In the genomic region with DNA sequence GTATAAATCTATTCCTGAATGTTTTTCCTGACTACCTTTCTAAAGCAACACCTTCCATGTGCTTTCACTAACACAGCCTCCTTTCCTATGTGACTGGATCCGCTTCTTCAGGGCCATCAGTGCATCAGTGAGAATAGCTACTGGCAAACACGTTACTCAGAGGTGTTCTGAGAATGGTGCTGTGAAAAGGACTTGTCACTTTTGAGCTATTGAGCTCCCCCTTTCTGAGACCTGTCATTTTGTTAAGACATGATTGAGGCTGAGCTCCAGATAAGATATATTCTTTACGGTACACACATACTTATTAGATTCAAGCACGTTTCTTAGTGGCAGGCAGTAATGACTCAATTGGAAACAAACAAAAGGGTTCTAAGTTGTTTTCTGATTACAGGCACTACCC, we compare ENCODE assay signal across 18 cellular contexts. TPM values are rescaled to one million over a fixed set of nuclear protein-coding genes. Genes with fewer than 3 reads are reported as not detected.
A peak's percentile ranks its signal among the peaks of the same experiment; 100 is the strongest.
DNase-seq lines count a peak whose midpoint lies in the region; ATAC-seq, FAIRE-seq and TF ChIP-seq lines count a peak whose summit lies in the region.
"Had no signal": no experiment of that assay in that cellular context is flagged by ENCODE, and none has a peak within 500 bp of the region (broad histone marks: within the 10 kb centered on the region; RNA-seq: fewer than 3 reads in every experiment).

No MANE protein-coding gene starts in this region.

- no peaks in the 10 kb centered on the region for H3F3A ChIP-seq in neural cell (ENCODE audit: insufficient read depth, low read length, poor library complexity, severe bottlenecking)

- intact Hi-C loops in right cardiac atrium (cut with DNase I) (loop anchor here in 2 of 4 donors (2.0 to 5.0 kb wide), 2 partner anchors 47 to 165 kb away; a partner anchor contains a TSS), HCT116 (cut with micrococcal nuclease) (loop anchor here (5.0 kb wide), 1 partner anchor 152 kb away; no protein-coding TSS in a partner anchor), GM12878 (cut with micrococcal nuclease; ENCODE audit: unreplicated experiment) (no loop called here)

- no peak for ATAC-seq in right cardiac atrium
- no peak for ATAC-seq in HCT116
- ATAC-seq in GM12878: no peak
- no peak for ATAC-seq in GM21381 (IDR thresholded peaks at IDR 0.05; ENCODE audit: unreplicated experiment)
- ATAC-seq: GM23338 had no signal

- DNase-seq in cardiac muscle cell (ENCODE audit: low read depth in 1 of 2, low spot score in 1 of 2) (no peak), right cardiac atrium (no peak), HCT116 (ENCODE audit: low read depth, low spot score) (no peak), GM12878 (ENCODE audit: low read depth, low spot score) (no peak), H4 (ENCODE audit: low spot score) (no peak), brain microvascular endothelial cell (no peak)
- DNase-seq: ACHN; BE2C; C1 segment of cervical spinal cord; CD4-positive, CD25-positive, alpha-beta regulatory T cell; DMS153; DMS79; GDM1; H7; KG1 had no signal

- RAD21 ChIA-PET in HCT116 (lab: Charles Lee; ENCODE audit: low non-redundant PET in 1 of 2, low total read pairs in 2 of 2, uncharacterized antibody in 2 of 2, unreplicated experiment in 2 of 2): no interaction called here
- RAD21 ChIA-PET in GM12878 (lab: Charles Lee; ENCODE audit: unreplicated experiment): interaction anchor here (1.3 kb wide), 1 partner anchor 65 kb away, joined by 4 read pairs; no protein-coding TSS in a partner anchor

- FAIRE-seq in GM12878 (lab: Jason Lieb, UNC): no peak

- CTCF ChIA-PET in HCT116 (lab: Charles Lee): no interaction called here
- CTCF ChIA-PET in GM12878 (lab: Yijun Ruan, JAX): interaction anchor here (0.8 to 2.9 kb wide), 3 partner anchors 65 to 167 kb away, joined by 3 to 6 read pairs (median 3); no protein-coding TSS in a partner anchor

- no peak for TF ChIP-seq EP300 in GM12878 (IDR thresholded peaks at IDR 0.05; ENCODE audit: borderline replicate concordance in 1 of 2, control insufficient read depth in 1 of 2, low read depth in 2 of 2, low read length in 2 of 2)
- TF ChIP-seq EP300 in neural cell (conservative IDR thresholded peaks at IDR 0.05; ENCODE audit: poor library complexity, severe bottlenecking): peak; percentile 61

- peak overlapping the region; percentile 21 for H3K27ac ChIP-seq in cardiac muscle cell
- H3K27ac ChIP-seq in right cardiac atrium (ENCODE audit: low read length): no peak overlapping the region
- H3K27ac ChIP-seq in HCT116 (ENCODE audit: low read depth, low read length): no peak overlapping the region
- no peak overlapping the region for H3K27ac ChIP-seq in GM12878 (ENCODE audit: control insufficient read depth, insufficient read depth)
- H3K27ac ChIP-seq in neural cell (ENCODE audit: low read length): no peak overlapping the region
- H3K27ac ChIP-seq in brain microvascular endothelial cell: no peak overlapping the region

- H3K9me3 ChIP-seq in cardiac muscle cell (ENCODE audit: low read depth): no peaks in the 10 kb centered on the region
- H3K9me3 ChIP-seq in right cardiac atrium (ENCODE audit: control insufficient read depth, low read length): no peaks in the 10 kb centered on the region
- no peaks in the 10 kb centered on the region for H3K9me3 ChIP-seq in HCT116 (ENCODE audit: control insufficient read depth in 1 of 2, insufficient read depth in 1 of 2, low read depth in 1 of 2, low read length in 2 of 2)
- H3K9me3 ChIP-seq in GM12878 (replicated peaks; ENCODE audit: control insufficient read depth, insufficient read depth, low read length): no peaks in the 10 kb centered on the region
- no peaks in the 10 kb centered on the region for H3K9me3 ChIP-seq in neural cell (ENCODE audit: low read length)
- H3K9me3 ChIP-seq: BE2C had no signal

- H3K9me2 ChIP-seq in HCT116 (ENCODE audit: insufficient read depth): no peaks in the 10 kb centered on the region
- H3K9me2 ChIP-seq in neural cell (ENCODE audit: insufficient read depth, low read length): no peaks in the 10 kb centered on the region

- TF ChIP-seq RAD21 in HCT116 (IDR thresholded peaks at IDR 0.05; ENCODE audit: low read depth) (no peak), GM12878 (IDR thresholded peaks at IDR 0.05; ENCODE audit: insufficient read depth, low read depth, low read length) (no peak), neural cell (conservative IDR thresholded peaks at IDR 0.05) (no peak)

- POLR2A ChIA-PET in HCT116 (lab: Charles Lee) (no interaction called here), GM12878 (lab: Charles Lee) (no interaction called here)

- H3K36me3 ChIP-seq in cardiac muscle cell: no peaks in the 10 kb centered on the region
- no peaks in the 10 kb centered on the region; a peak in 1 of 4 replicates for H3K36me3 ChIP-seq in HCT116 (ENCODE audit: control insufficient read depth in 1 of 2, insufficient read depth in 2 of 2, low read length in 2 of 2)
- H3K36me3 ChIP-seq in GM12878 (ENCODE audit: control insufficient read depth in 2 of 2, insufficient read depth in 2 of 2, low read length in 1 of 2): peaks cover 5 to 10% of the 10 kb centered on the region in 2 experiments; a peak in 3 of 4 replicates
- no peaks in the 10 kb centered on the region for H3K36me3 ChIP-seq in neural cell (ENCODE audit: insufficient read depth, low read length)
- no peaks in the 10 kb centered on the region for H3K36me3 ChIP-seq in brain microvascular endothelial cell (replicated peaks)

- peaks cover 4% of the 10 kb centered on the region; the same call in 1 of the 2 replicates for H4K20me1 ChIP-seq in HCT116 (ENCODE audit: insufficient read depth)
- no peaks in the 10 kb centered on the region for H4K20me1 ChIP-seq in GM12878 (ENCODE audit: control insufficient read depth, insufficient read depth)
- no peaks in the 10 kb centered on the region for H4K20me1 ChIP-seq in neural cell (ENCODE audit: insufficient read depth)

- H3K27me3 ChIP-seq in cardiac muscle cell (no peaks in the 10 kb centered on the region), right cardiac atrium (ENCODE audit: control insufficient read depth, insufficient read depth) (no peaks in the 10 kb centered on the region), HCT116 (ENCODE audit: insufficient read depth, low read length) (no peaks in the 10 kb centered on the region), GM12878 (replicated peaks in 1 of 2; ENCODE audit: control insufficient read depth in 2 of 2, insufficient read depth in 2 of 2, low read length in 1 of 2) (no peaks in the 10 kb centered on the region), neural cell (ENCODE audit: insufficient read depth, low read depth, low read length) (no peaks in the 10 kb centered on the region), brain microvascular endothelial cell (replicated peaks) (no peaks in the 10 kb centered on the region)
- H3K27me3 ChIP-seq: BE2C had no signal

- TF ChIP-seq CTCF in cardiac muscle cell (IDR thresholded peaks at IDR 0.05; ENCODE audit: low read depth, low read length): no peak
- TF ChIP-seq CTCF in HCT116 (IDR thresholded peaks at IDR 0.05 in 2 of 3, conservative IDR thresholded peaks at IDR 0.05 in 1 of 3; ENCODE audit: borderline replicate concordance in 1 of 3, insufficient read depth in 1 of 3, low read depth in 2 of 3, low read length in 2 of 3): no peak
- TF ChIP-seq CTCF in GM12878 (IDR thresholded peaks at IDR 0.05 in 2 of 3, conservative IDR thresholded peaks at IDR 0.05 in 1 of 3; ENCODE audit: control insufficient read depth in 2 of 3, extremely low read depth in 1 of 3, insufficient read depth in 1 of 3, low read depth in 3 of 3, low read length in 3 of 3): no peak
- no peak for TF ChIP-seq CTCF in neural cell (IDR thresholded peaks at IDR 0.05; ENCODE audit: poor library complexity, severe bottlenecking)
- no peak for TF ChIP-seq CTCF in brain microvascular endothelial cell (IDR thresholded peaks at IDR 0.05; ENCODE audit: low read depth, low read length, missing control alignments)

- SMC1A ChIA-PET in GM12878 (lab: Charles Lee; ENCODE audit: uncharacterized antibody, unreplicated experiment): interaction anchor here (1.1 to 1.3 kb wide), 4 partner anchors 57 to 165 kb away, joined by 3 to 4 read pairs (median 3); no protein-coding TSS in a partner anchor

- no peak for TF ChIP-seq POLR2A in HCT116 (IDR thresholded peaks at IDR 0.05; ENCODE audit: borderline replicate concordance, extremely low read depth, insufficient read depth, insufficient read length)
- TF ChIP-seq POLR2A in GM12878 (IDR thresholded peaks at IDR 0.05; ENCODE audit: low read depth, low read length): no peak

- H3K4me3 ChIP-seq in cardiac muscle cell (no peak overlapping the region), right cardiac atrium (ENCODE audit: low read length) (no peak overlapping the region), HCT116 (replicated peaks in 1 of 2; ENCODE audit: low read depth in 1 of 2, low read length in 2 of 2) (no peak overlapping the region), GM12878 (no peak overlapping the region), neural cell (ENCODE audit: low read length) (peak overlapping the region; percentile 33), brain microvascular endothelial cell (ENCODE audit: low read depth, low read length) (no peak overlapping the region)
- H3K4me3 ChIP-seq: GM23338 had no signal

- H3K4me2 ChIP-seq in HCT116 (ENCODE audit: low read length) (no peak overlapping the region), GM12878 (ENCODE audit: control insufficient read depth, insufficient read depth) (no peak overlapping the region), neural cell (ENCODE audit: low read length) (no peak overlapping the region)
- H3K4me2 ChIP-seq: GM23338 had no signal

- in situ Hi-C loops in GM12878 (cut with MboI) (no loop called here), brain microvascular endothelial cell (cut with HindIII; ENCODE audit: low pct_ligation_motif_present, low sequenced_read_pairs) (no loop called here)

- H3K79me2 ChIP-seq in HCT116 (ENCODE audit: insufficient read depth, low read length): no peaks in the 10 kb centered on the region
- no peaks in the 10 kb centered on the region for H3K79me2 ChIP-seq in GM12878 (ENCODE audit: control insufficient read depth, insufficient read depth, low read length)
- H3K79me2 ChIP-seq in neural cell (replicated peaks; ENCODE audit: insufficient read depth, low read length): no peaks in the 10 kb centered on the region

- 66% methylated on average over 4 of the region's 4 CpGs for WGBS in right cardiac atrium
- 76% methylated on average over 4 of the region's 4 CpGs for WGBS in GM12878 (ENCODE audit: insufficient coverage, insufficient replicate concordance, low lambda C conversion rate, missing lambda C conversion rate)

- BruUV-seq in HCT116 (replicated peaks; lab: Mats Ljungman, UMichigan) (TSS peak; percentile 31), GM12878 (replicated peaks; lab: Mats Ljungman, UMichigan) (TSS peak; percentile 51)

- H2AFZ ChIP-seq in HCT116 (ENCODE audit: low read depth, low read length, poor library complexity, severe bottlenecking) (no peak overlapping the region), GM12878 (ENCODE audit: control insufficient read depth, low read depth, low read length) (no peak overlapping the region), neural cell (ENCODE audit: low read depth, low read length) (no peak overlapping the region)
- H2AFZ ChIP-seq: GM23338 had no signal

- H3K9ac ChIP-seq in HCT116 (ENCODE audit: low read length) (no peak overlapping the region), GM12878 (ENCODE audit: control insufficient read depth, insufficient read depth, low read length) (no peak overlapping the region), neural cell (ENCODE audit: low read length) (no peak overlapping the region)

- H3K4me1 ChIP-seq in cardiac muscle cell (ENCODE audit: low read depth): peaks cover 36% of the 10 kb centered on the region
- H3K4me1 ChIP-seq in right cardiac atrium (ENCODE audit: control insufficient read depth, insufficient read depth, low read length): no peaks in the 10 kb centered on the region
- no peaks in the 10 kb centered on the region for H3K4me1 ChIP-seq in HCT116 (ENCODE audit: control insufficient read depth in 1 of 2, insufficient read depth in 2 of 2, low read length in 2 of 2)
- no peaks in the 10 kb centered on the region for H3K4me1 ChIP-seq in GM12878 (ENCODE audit: control insufficient read depth, insufficient read depth, low read length)
- H3K4me1 ChIP-seq: BE2C had no signal

RNA-seq across cellular contexts. Expression of a gene that starts 45.0 kb away (rescaled TPM):
- 47.7 and 93.7 TPM in 2 replicates for total RNA-seq in cardiac muscle cell
- polyA plus RNA-seq in cardiac muscle cell: 38.4 and 74.0 TPM in 2 replicates
- 100 to 1,000 TPM; 125 to 220 (median 210) TPM for total RNA-seq in right cardiac atrium
- 90.4 TPM for polyA plus RNA-seq in right cardiac atrium
- 0.49 TPM for total RNA-seq in HCT116 (2021; ENCODE audit: unreplicated experiment)
- 0.45 and 0.53 TPM in 2 replicates for polyA plus RNA-seq in HCT116 (2012)
- total RNA-seq in GM12878 (2013; cell fraction: nucleolus; rRNA removed): not detected in 2 replicates
- total RNA-seq in GM12878 (2014; rRNA removed): 0.38 TPM in 1 of 2 replicates, not detected in the other
- total RNA-seq in GM12878 (2014; rRNA removed; fragmentation: Illumina TruSeq; extraction: Trizol): not detected in 2 replicates
- total RNA-seq in GM12878 (2021): not detected in 2 replicates
- 0.03 TPM for polyA plus RNA-seq in GM12878 (2011; ENCODE audit: low read depth)
- 0.06 and 0.24 TPM in 2 replicates for polyA plus RNA-seq in GM12878 (2011; rRNA removed)
- polyA plus RNA-seq in GM12878 (2011; cell fraction: cytosol; rRNA removed): 0.24 and 0.57 TPM in 2 replicates
- 0.39 and 0.45 TPM in 2 replicates for polyA plus RNA-seq in GM12878 (2011; cell fraction: nucleus; rRNA removed)
- 0.15 and 0.19 TPM in 2 replicates for polyA plus RNA-seq in GM12878 (2012)
- polyA plus RNA-seq in GM12878 (2014; fragmentation: Illumina TruSeq; extraction: Trizol): 0.01 TPM in 1 of 2 replicates, not detected in the other
- polyA plus RNA-seq in GM12878 (2014; fragmentation: Nextera tagmentation; extraction: Ambion mirVana): under 1 TPM; under 0.01 to 0.03 TPM
- 0.01 TPM in 1 of 2 replicates, not detected in the other for polyA plus RNA-seq in GM12878 (2014; rRNA removed)
- under 1 TPM in 1 of 2 experiments, not detected in 1; 0.16 TPM for polyA plus RNA-seq in GM12878 (2016; fragmentation: Nextera tagmentation; extraction: Ambion mirVana)
- polyA minus RNA-seq in GM12878 (2011; rRNA and poly(A)+ RNA removed): 1.1 and 1.9 TPM in 2 replicates
- polyA minus RNA-seq in GM12878 (2011; cell fraction: cytosol; rRNA and poly(A)+ RNA removed): not detected in 2 replicates
- polyA minus RNA-seq in GM12878 (2011; cell fraction: nucleus; rRNA and poly(A)+ RNA removed): 1.3 TPM in 1 of 2 replicates, not detected in the other
- polyA plus RNA-seq in neural cell: 7.7 and 8.4 TPM in 2 replicates
- 24.2 and 26.8 TPM in 2 replicates for polyA minus RNA-seq in neural cell
- 0.18 and 0.85 TPM in 2 replicates for total RNA-seq in H4 (2014; rRNA removed; shearing (Covaris generic))
- total RNA-seq: CD4-positive, CD25-positive, alpha-beta regulatory T cell had no signal

Comparison
In these comparisons a context has a peak if more than half of its experiments do, and no peak if none do; other contexts are left out.
1. RNA of a gene that starts 45.0 kb away (total RNA-seq): 125 to 220 TPM in right cardiac atrium and 47.7 to 93.7 TPM in cardiac muscle cell; 0.18 to 0.85 TPM in H4, 0.49 TPM in HCT116 (single experiment) and 0.38 TPM in GM12878; every median in the first group is over 10 times any median in the second.